Comparison of ENCODE assay signal across 8 cellular contexts in the genomic region with DNA sequence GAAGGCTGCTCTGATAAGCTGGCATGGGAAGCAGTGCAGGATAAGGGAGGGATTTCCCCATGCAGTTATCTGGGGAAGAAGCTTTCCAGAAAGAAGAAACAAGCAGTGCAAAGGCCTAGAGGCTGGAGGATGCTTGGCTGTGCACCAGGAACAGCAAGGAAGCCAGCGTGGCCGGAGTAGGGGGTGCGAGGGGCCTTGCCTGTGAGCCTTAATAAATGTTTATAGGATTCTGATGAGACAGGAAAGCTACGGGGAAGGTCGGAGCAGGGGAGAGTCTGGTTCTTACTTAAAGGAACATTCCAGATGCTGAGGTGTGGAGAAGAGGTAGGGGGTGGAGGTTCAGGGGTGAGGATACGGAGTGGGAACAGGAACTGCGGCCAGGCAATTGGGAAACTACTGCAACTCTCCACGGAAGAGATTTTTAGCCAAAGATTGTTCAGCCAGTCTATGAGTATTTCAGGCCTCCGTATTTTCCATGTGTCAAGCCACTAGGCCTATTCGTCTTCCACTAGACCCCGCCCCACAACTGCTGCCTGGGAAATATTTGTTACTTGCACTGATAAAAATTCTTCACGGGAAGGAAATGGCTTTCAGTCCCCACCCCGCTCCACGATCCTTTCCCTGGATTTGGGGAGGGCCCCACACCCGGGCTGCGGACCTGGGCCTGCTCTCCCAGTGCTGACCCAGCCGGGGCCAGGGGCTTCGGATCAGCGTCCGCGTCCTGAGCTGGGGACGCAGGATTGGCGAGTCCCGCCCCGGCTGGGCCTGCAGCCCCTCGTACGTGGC. TPM values are rescaled to one million over a fixed set of nuclear protein-coding genes. Genes with fewer than 3 reads are reported as not detected.
DNase-seq lines count a peak whose midpoint lies in the region; ATAC-seq, FAIRE-seq and TF ChIP-seq lines count a peak whose summit lies in the region.

No MANE protein-coding gene starts in this region.

- H3K36me3 Mint-ChIP-seq in activated naive CD4-positive, alpha-beta T cell treated with anti-CD3 and anti-CD28 coated beads, Interleukin-2, amount 10 ng/mL, durations not matched to agents 7 days and 5 days = peaks cover 30% of the 10 kb centered on the region

- CTCF ChIA-PET in A673 (lab: Charles Lee) = interaction anchor here (0.6 kb wide), 1 partner anchor 16 kb away, joined by 4 read pairs; no protein-coding TSS in a partner anchor
- CTCF ChIA-PET in activated naive CD4-positive, alpha-beta T cell treated with anti-CD3 and anti-CD28 coated beads, Interleukin-2, amount 10 ng/mL, durations not matched to agents 7 days and 5 days (lab: Charles Lee) = interaction anchor here (0.9 kb wide), 1 partner anchor 40 kb away, joined by 3 read pairs; no protein-coding TSS in a partner anchor

- H3K27me3 ChIP-seq in A673 (replicated peaks; ENCODE audit: insufficient read depth, low read depth, low read length, poor library complexity) = no peaks in the 10 kb centered on the region

- H3K4me3 Mint-ChIP-seq in activated naive CD4-positive, alpha-beta T cell treated with anti-CD3 and anti-CD28 coated beads, Interleukin-2, amount 10 ng/mL, durations not matched to agents 7 days and 5 days = peak overlapping the region; percentile 97

- intact Hi-C loops in A673 (cut with micrococcal nuclease; ENCODE audit: unreplicated experiment) = no loop called here

- DNase-seq in A673 (ENCODE audit: low spot score) (peak; percentile 64), GM12891 (ENCODE audit: insufficient read length, low spot score) (no peak), NCI-H526 treated with DMSO at 0.1 percent for 48 hours (lab: John Stamatoyannopoulos, UW) (peak; percentile 53), germinal center (ENCODE audit: low spot score) (peak; percentile 18), nucleus accumbens (lab: John Stamatoyannopoulos, UW) (peak in 45 of 56 donors; percentile 1 to 76 (median 47)), ureter (ENCODE audit: low spot score) (peak; percentile 64)
- DNase-seq in activated naive CD4-positive, alpha-beta T cell treated with anti-CD3 and anti-CD28 coated beads, Interleukin-2, amount 10 ng/mL, durations not matched to agents 7 days and 5 days = peak; percentile 34

- peaks cover 52% of the 10 kb centered on the region for H3K4me1 Mint-ChIP-seq in activated naive CD4-positive, alpha-beta T cell treated with anti-CD3 and anti-CD28 coated beads, Interleukin-2, amount 10 ng/mL, durations not matched to agents 7 days and 5 days

- TF ChIP-seq CTCF in A673 (conservative IDR thresholded peaks at IDR 0.05; ENCODE audit: low read depth, low read length) = no peak

- H3K4me3 ChIP-seq in A673 (ENCODE audit: low read depth, low read length, poor library complexity, severe bottlenecking) = peak overlapping the region; percentile 90

- POLR2A ChIA-PET in A673 (lab: Charles Lee; ENCODE audit: low non-redundant PET) = interaction anchor here (0.7 kb wide), 1 partner anchor 245 kb away, joined by 3 read pairs; no protein-coding TSS in a partner anchor

- no peaks in the 10 kb centered on the region for H3K9me3 Mint-ChIP-seq in activated naive CD4-positive, alpha-beta T cell treated with anti-CD3 and anti-CD28 coated beads, Interleukin-2, amount 10 ng/mL, durations not matched to agents 7 days and 5 days

- no TSS peak for BruUV-seq in A673 (replicated peaks; lab: Mats Ljungman, UMichigan)

- H3K27ac Mint-ChIP-seq in activated naive CD4-positive, alpha-beta T cell treated with anti-CD3 and anti-CD28 coated beads, Interleukin-2, amount 10 ng/mL, durations not matched to agents 7 days and 5 days = peak overlapping the region; percentile 88

- ATAC-seq in HG02943 (IDR thresholded peaks at IDR 0.05; ENCODE audit: low read depth, unreplicated experiment) = peak; percentile 30

- H3K36me3 ChIP-seq in A673 (ENCODE audit: insufficient read depth, low read length, poor library complexity, severe bottlenecking) = peaks cover 8% of the 10 kb centered on the region

- H3K9me3 ChIP-seq in A673 (ENCODE audit: low read depth, low read length, poor library complexity, severe bottlenecking) = no peaks in the 10 kb centered on the region

- FAIRE-seq in GM12891 (lab: Jason Lieb, UNC) = peak; percentile 20

- H3K4me1 ChIP-seq in A673 (ENCODE audit: insufficient read depth, low read length, poor library complexity, severe bottlenecking) = peaks cover 11% of the 10 kb centered on the region

- no peak for TF ChIP-seq POLR2A in GM12891 (IDR thresholded peaks at IDR 0.05; ENCODE audit: low read depth, low read length)

- H3K27me3 Mint-ChIP-seq in activated naive CD4-positive, alpha-beta T cell treated with anti-CD3 and anti-CD28 coated beads, Interleukin-2, amount 10 ng/mL, durations not matched to agents 7 days and 5 days = no peaks in the 10 kb centered on the region

- peak overlapping the region; percentile 90 for H3K27ac ChIP-seq in A673 (ENCODE audit: low read depth, low read length, poor library complexity, severe bottlenecking)

TF ChIP-seq in GM12891, 5 proteins besides CTCF, POLR2A, EP300 and RAD21:
- TF ChIP-seq TAF1 (IDR thresholded peaks at IDR 0.05; ENCODE audit: low read depth, low read length) = no peak
- no peak for TF ChIP-seq PAX5 (IDR thresholded peaks at IDR 0.05; ENCODE audit: insufficient read depth, low read length, severe bottlenecking)
- no peak for TF ChIP-seq POU2F2 (IDR thresholded peaks at IDR 0.05; ENCODE audit: low read depth, low read length)
- TF ChIP-seq POLR2AphosphoS5 (IDR thresholded peaks at IDR 0.05; ENCODE audit: low read depth, low read length) = 0 out of 2 replicates have a peak, but pooled peaks have one; percentile 4
- 0 out of 2 replicates have a peak, but pooled peaks have one; percentile 8 for TF ChIP-seq SPI1 (IDR thresholded peaks at IDR 0.05; ENCODE audit: low read depth, low read length)

RNA-seq across cellular contexts. Expression of a gene that starts 0.5 kb away (rescaled TPM):
- total RNA-seq in A673 (2021) (64.4 and 68.4 TPM in 2 replicates), ureter (47.7 TPM)
- 20.1 TPM for polyA plus RNA-seq in GM12891 (2012; ENCODE audit: low read depth, missing spikeins)

RNA-seq across cellular contexts. Expression of a gene that starts 32.2 kb away (rescaled TPM):
- not detected in 2 replicates for total RNA-seq in A673 (2021)
- polyA plus RNA-seq in GM12891 (2012; ENCODE audit: low read depth, missing spikeins) = not detected
- total RNA-seq in ureter = not detected

RNA-seq across cellular contexts. Expression of a gene that starts 40.0 kb away (rescaled TPM):
- total RNA-seq in A673 (2021) = 56.9 and 61.8 TPM in 2 replicates
- 30.8 TPM for polyA plus RNA-seq in GM12891 (2012; ENCODE audit: low read depth, missing spikeins)
- total RNA-seq in ureter = 58.6 TPM
